21 cellular contexts compared by ENCODE assay signal in genomic region chr2:660029-660428, GRCh38.
"Had no signal": no experiment of that assay in that cellular context is flagged by ENCODE, and none has a peak within 500 bp of the region (broad histone marks: within the 10 kb centered on the region; RNA-seq: fewer than 3 reads in every experiment).

No MANE protein-coding gene starts in this region.

- DNase-seq: Karpas-422, KBM-7, MG63, NCI-H1436, NCI-H187, NCI-H2029, NCI-H2081 treated with DMSO at 0.1 percent for 48 hours, NCI-H2171, NCI-H226, NCI-H446, NCI-H510A, NCI-H524 treated with DMSO at 0.1 percent for 48 hours, NCI-H774, RPMI8226, SIG-M5, T-helper 1 cell had no signal

- H3K27ac Mint-ChIP-seq: IgD-negative memory B cell had no signal

- H3K4me1 ChIP-seq: SJSA1 had no signal

- H3K4me3 Mint-ChIP-seq: IgD-negative memory B cell had no signal

- FAIRE-seq: RCC 7860 had no signal

- H3K4me3 ChIP-seq: MG63, SJSA1, SK-N-MC had no signal

- H3K9me3 ChIP-seq: MG63, SJSA1 had no signal

- H3K27ac ChIP-seq: HL-60, SJSA1, SK-N-MC had no signal

- H3K27me3 ChIP-seq: MG63, SJSA1 had no signal
